17 cellular contexts compared by ENCODE assay signal in genomic region chr19:29380581-29380980, GRCh38.
DNase-seq lines count a peak whose midpoint lies in the region; ATAC-seq, FAIRE-seq and TF ChIP-seq lines count a peak whose summit lies in the region.
"Had no signal": no experiment of that assay in that cellular context is flagged by ENCODE, and none has a peak within 500 bp of the region (broad histone marks: within the 10 kb centered on the region; RNA-seq: fewer than 3 reads in every experiment).

No MANE protein-coding gene starts in this region.

- H4K20me1 ChIP-seq in HepG2 (ENCODE audit: insufficient read depth, low read length) = no peaks in the 10 kb centered on the region
- H4K20me1 ChIP-seq: BLaER1 had no signal

- DNase-seq in activated CD8-positive, alpha-beta memory T cell treated with anti-CD3 and anti-CD28 coated beads, Interleukin-2, amount 50 U/mL, for 48 hours = peak; percentile 33
- no peak for DNase-seq in activated CD8-positive, alpha-beta memory T cell treated with anti-CD3 and anti-CD28 coated beads, Interleukin-2, amount 50 U/mL, for 4 hours
- no peak for DNase-seq in HepG2 (ENCODE audit: low spot score)
- DNase-seq in sciatic nerve (ENCODE audit: low spot score) = peak; percentile 14
- peak; percentile 64 to 79 for DNase-seq in vagina (ENCODE audit: extremely low spot score in 2 of 2)
- no peak for DNase-seq in stimulated activated naive CD8-positive, alpha-beta T cell treated with anti-CD3 and anti-CD28 coated beads, Interleukin-15, amount 100 ng/mL, for 72 hours
- no peak for DNase-seq in OCI-M1 (lab: John Stamatoyannopoulos, UW)
- no peak for DNase-seq in amniotic stem cell (lab: John Stamatoyannopoulos, UW)
- DNase-seq: NCI-H1048, NCI-H1436 treated with DMSO at 0.1 percent for 48 hours, NCI-H2081, NCI-H748 treated with DMSO at 0.1 percent for 48 hours had no signal

- no peaks in the 10 kb centered on the region for H3K36me3 ChIP-seq in HepG2 (replicated peaks in 1 of 2; ENCODE audit: control insufficient read depth in 1 of 2, insufficient read depth in 2 of 2, low read length in 2 of 2)
- no peaks in the 10 kb centered on the region for H3K36me3 ChIP-seq in vagina
- H3K36me3 ChIP-seq: BLaER1 had no signal

- no peak overlapping the region for H2AFZ ChIP-seq in HepG2 (ENCODE audit: low read length)

- peaks cover 10% of the 10 kb centered on the region for H3K4me1 Mint-ChIP-seq in stimulated activated naive CD8-positive, alpha-beta T cell treated with anti-CD3 and anti-CD28 coated beads, Interleukin-15, amount 100 ng/mL, for 72 hours

- POLR2A ChIA-PET in HepG2 (lab: Yijun Ruan, JAX) = no interaction called here

- FAIRE-seq in HepG2 (lab: Jason Lieb, UNC) = no peak

- TF ChIP-seq EP300 in HepG2 (IDR thresholded peaks at IDR 0.05; ENCODE audit: low read depth in 2 of 2, low read length in 2 of 2) (no peak), HepG2 (CRISPR knock-in tag; IDR thresholded peaks at IDR 0.05; ENCODE audit: borderline replicate concordance) (no peak)

- no peaks in the 10 kb centered on the region for H3K79me2 ChIP-seq in HepG2 (ENCODE audit: insufficient read depth, low read length)

- no peak overlapping the region for H3K27ac ChIP-seq in HepG2 (ENCODE audit: extremely low read length, insufficient read depth, low read length)
- H3K27ac ChIP-seq in vagina = no peak overlapping the region
- H3K27ac ChIP-seq: 22Rv1, BLaER1, KMS-11 had no signal

- no peak for TF ChIP-seq POLR2A in HepG2 (IDR thresholded peaks at IDR 0.05; ENCODE audit: insufficient read depth in 1 of 2, low read depth in 2 of 2, low read length in 2 of 2)
- no peak for TF ChIP-seq POLR2A in vagina (IDR thresholded peaks at IDR 0.05)

- no peak overlapping the region for H3K27ac Mint-ChIP-seq in stimulated activated naive CD8-positive, alpha-beta T cell treated with anti-CD3 and anti-CD28 coated beads, Interleukin-15, amount 100 ng/mL, for 72 hours
- H3K27ac Mint-ChIP-seq: CD8-positive, alpha-beta T cell had no signal

- H3K4me3 Mint-ChIP-seq in stimulated activated naive CD8-positive, alpha-beta T cell treated with anti-CD3 and anti-CD28 coated beads, Interleukin-15, amount 100 ng/mL, for 72 hours = no peak overlapping the region
- H3K4me3 Mint-ChIP-seq: CD8-positive, alpha-beta T cell had no signal

- H3K27me3 Mint-ChIP-seq in stimulated activated naive CD8-positive, alpha-beta T cell treated with anti-CD3 and anti-CD28 coated beads, Interleukin-15, amount 100 ng/mL, for 72 hours = peaks cover 27% of the 10 kb centered on the region

- H3K4me1 ChIP-seq in HepG2 (ENCODE audit: insufficient read depth, low read length) = no peaks in the 10 kb centered on the region
- no peaks in the 10 kb centered on the region for H3K4me1 ChIP-seq in vagina

- no peak for ATAC-seq in HepG2
- ATAC-seq in sciatic nerve = no peak
- no peak for ATAC-seq in stimulated activated naive CD8-positive, alpha-beta T cell treated with anti-CD3 and anti-CD28 coated beads, Interleukin-15, amount 100 ng/mL, for 72 hours
- ATAC-seq: CD8-positive, alpha-beta T cell; HCT116 had no signal

- WGBS in HepG2 (ENCODE audit: low lambda C conversion rate) = 6% methylated on average over 3 of the region's 5 CpGs

- TF ChIP-seq RAD21 in HepG2 (CRISPR knock-in tag; IDR thresholded peaks at IDR 0.05) = no peak

- TF ChIP-seq CTCF in HepG2 (CRISPR knock-in tag; IDR thresholded peaks at IDR 0.05) (no peak), vagina (IDR thresholded peaks at IDR 0.05) (no peak)

- H3K9me3 Mint-ChIP-seq in stimulated activated naive CD8-positive, alpha-beta T cell treated with anti-CD3 and anti-CD28 coated beads, Interleukin-15, amount 100 ng/mL, for 72 hours = no peaks in the 10 kb centered on the region
- H3K9me3 Mint-ChIP-seq: CD8-positive, alpha-beta T cell had no signal

- in situ Hi-C loops in HepG2 (cut with HindIII; ENCODE audit: extremely low pct_ligation_motif_present, low pct_unique_long_range_greater_than_20kb) = no loop called here

- H3K4me3 ChIP-seq in HepG2 (replicated peaks in 1 of 3; ENCODE audit: insufficient read depth in 1 of 3, low read depth in 2 of 3, low read length in 3 of 3) (no peak overlapping the region), vagina (no peak overlapping the region)
- H3K4me3 ChIP-seq: BLaER1 had no signal

- no peaks in the 10 kb centered on the region for H3K9me3 ChIP-seq in HepG2 (ENCODE audit: low read length)
- H3K9me3 ChIP-seq in vagina = no peaks in the 10 kb centered on the region
- H3K9me3 ChIP-seq: BLaER1 had no signal

- no peak overlapping the region for H3K9ac ChIP-seq in HepG2 (ENCODE audit: insufficient read depth, low read depth, low read length)
- H3K9ac ChIP-seq: BLaER1, KMS-11 had no signal

- intact Hi-C loops in HepG2 (cut with micrococcal nuclease; ENCODE audit: unreplicated experiment) (no loop called here), sciatic nerve (cut with DNase I) (no loop called here), vagina (cut with DNase I) (no loop called here)

- no peak overlapping the region for H3K4me2 ChIP-seq in HepG2 (ENCODE audit: low read depth, low read length)
- H3K4me2 ChIP-seq: KMS-11 had no signal

- CTCF ChIA-PET in HepG2 (lab: Yijun Ruan, JAX; ENCODE audit: low intra/inter-chr PET ratio, low total read pairs) = no interaction called here

- H3K27me3 ChIP-seq in HepG2 (ENCODE audit: control insufficient read depth in 1 of 2, insufficient read depth in 2 of 2, low read length in 2 of 2) (no peaks in the 10 kb centered on the region; a peak in 1 of 5 replicates), vagina (no peaks in the 10 kb centered on the region)
- H3K27me3 ChIP-seq: BLaER1 had no signal

- BruUV-seq in HepG2 (replicated peaks; lab: Mats Ljungman, UMichigan) = no TSS peak

TF ChIP-seq in HepG2, 621 proteins besides CTCF, POLR2A, EP300 and RAD21:
- TF ChIP-seq ZNF333 (CRISPR knock-in tag; IDR thresholded peaks at IDR 0.05; ENCODE audit: borderline replicate concordance) = no peak
- peak; percentile 44 for TF ChIP-seq CREB1 (IDR thresholded peaks at IDR 0.05)
- no peak for TF ChIP-seq CREB1 (CRISPR knock-in tag; IDR thresholded peaks at IDR 0.05)

Comparison
In these comparisons a context has a peak if more than half of its experiments do, and no peak if none do; other contexts are left out.
1. DNase-seq: peak in activated CD8-positive, alpha-beta memory T cell treated with anti-CD3 and anti-CD28 coated beads, Interleukin-2, amount 50 U/mL, for 48 hours (single experiment), sciatic nerve (single experiment) and vagina (2 of 2); none in activated CD8-positive, alpha-beta memory T cell treated with anti-CD3 and anti-CD28 coated beads, Interleukin-2, amount 50 U/mL, for 4 hours (single experiment), HepG2 (single experiment), stimulated activated naive CD8-positive, alpha-beta T cell treated with anti-CD3 and anti-CD28 coated beads, Interleukin-15, amount 100 ng/mL, for 72 hours (0 of 2), OCI-M1 (single experiment) and amniotic stem cell (single experiment).